ENCODE assay signal across 8 cellular contexts in genomic region chr9:68377723-68378122, GRCh38.
DNase-seq lines count a peak whose midpoint lies in the region; ATAC-seq, FAIRE-seq and TF ChIP-seq lines count a peak whose summit lies in the region.
"Not testable (repeated sequence)": the region's sequence is repeated elsewhere in the genome, so short reads cannot be mapped to it uniquely, and the experiment has no call there.

No MANE protein-coding gene starts in this region.

- H3K4me3 Mint-ChIP-seq in nephron = not testable (repeated sequence)

- not testable (repeated sequence) for H3K27me3 Mint-ChIP-seq in nephron (ENCODE audit: low read depth)

- ATAC-seq in GM18873 (IDR thresholded peaks at IDR 0.05; ENCODE audit: low FRiP score, unreplicated experiment) = peak; percentile 94
- peak; percentile 97 for ATAC-seq in GM19467 (IDR thresholded peaks at IDR 0.05; ENCODE audit: unreplicated experiment)
- peak; percentile 98 for ATAC-seq in GM21786 (IDR thresholded peaks at IDR 0.05; ENCODE audit: unreplicated experiment)
- ATAC-seq in HG02973 (IDR thresholded peaks at IDR 0.05; ENCODE audit: unreplicated experiment) = peak; percentile 67
- peak; percentile 95 for ATAC-seq in HG03354 (IDR thresholded peaks at IDR 0.05; ENCODE audit: poor library complexity, severe bottlenecking, unreplicated experiment)

- DNase-seq in EL (peak; percentile 47), RCC 7860 (ENCODE audit: low spot score) (peak; percentile 6)

- FAIRE-seq in RCC 7860 (lab: Jason Lieb, UNC) = not testable (repeated sequence)

- peak overlapping the region; percentile 50 to 89 (median 51) for H3K27ac Mint-ChIP-seq in nephron

- H3K4me1 Mint-ChIP-seq in nephron = not testable (repeated sequence)

- TF ChIP-seq CTCF in nephron (IDR thresholded peaks at IDR 0.05; ENCODE audit: unreplicated experiment in 3 of 3) = not testable (repeated sequence)

- H3K36me3 Mint-ChIP-seq in nephron (ENCODE audit: low read depth) = peaks cover 37% of the 10 kb centered on the region

- peaks cover 13% of the 10 kb centered on the region for H3K9me3 Mint-ChIP-seq in nephron

Comparison
In these comparisons a context has a peak if more than half of its experiments do, and no peak if none do; other contexts are left out.
1. Peak in every context shown above with its lines: DNase-seq and ATAC-seq.